Comparison of ENCODE assay signal across 1 cellular context in genomic region chr19:11265785-11266236, GRCh38.
A peak's percentile ranks its signal among the peaks of the same experiment; 100 is the strongest.
TF ChIP-seq lines count a peak whose summit lies in the region.

No MANE protein-coding gene starts in this region.

TF ChIP-seq in HepG2, 621 proteins besides CTCF, POLR2A, EP300 and RAD21 (continued from another document and continues in another):
- TF ChIP-seq ZNF513 (CRISPR knock-in tag; conservative IDR thresholded peaks at IDR 0.05) (no peak), ZNF33B (CRISPR knock-in tag; IDR thresholded peaks at IDR 0.05) (peak; percentile 98; the same call in 1 of the 2 replicates), GFI1 (CRISPR knock-in tag; IDR thresholded peaks at IDR 0.05; ENCODE audit: borderline replicate concordance) (peak; percentile 91), ESRRA (CRISPR knock-in tag; IDR thresholded peaks at IDR 0.05; ENCODE audit: low read depth) (peak; percentile 91), ZNF282 (IDR thresholded peaks at IDR 0.05; ENCODE audit: partially characterized antibody) (no peak), FOSL2 (CRISPR knock-in tag; IDR thresholded peaks at IDR 0.05) (peak; percentile 98), ZNF720 (CRISPR knock-in tag; IDR thresholded peaks at IDR 0.05) (no peak), TAF1 (CRISPR knock-in tag; IDR thresholded peaks at IDR 0.05) (no peak; the same call in 1 of the 2 replicates), ZNF777 (CRISPR knock-in tag; IDR thresholded peaks at IDR 0.05) (0 out of 2 replicates have a peak, but pooled peaks have one; percentile 21), GPN1 (CRISPR knock-in tag; IDR thresholded peaks at IDR 0.05; ENCODE audit: borderline replicate concordance) (no peak), ATM (IDR thresholded peaks at IDR 0.05; ENCODE audit: borderline replicate concordance) (no peak), EZH2 (conservative IDR thresholded peaks at IDR 0.05; ENCODE audit: low read depth, low read length) (no peak), ZBTB14 (CRISPR knock-in tag; IDR thresholded peaks at IDR 0.05) (0 out of 2 replicates have a peak, but pooled peaks have one; percentile 41), ZNF124 (CRISPR knock-in tag; IDR thresholded peaks at IDR 0.05) (peak; percentile 22; the same call in 1 of the 2 replicates), GLI4 (CRISPR knock-in tag; IDR thresholded peaks at IDR 0.05; ENCODE audit: borderline replicate concordance) (peak; percentile 49; the same call in 1 of the 2 replicates), MYNN (CRISPR knock-in tag; IDR thresholded peaks at IDR 0.05; ENCODE audit: low read depth) (no peak), HOMEZ (CRISPR knock-in tag; IDR thresholded peaks at IDR 0.05; ENCODE audit: low read depth) (peak; percentile 82; the same call in 1 of the 2 replicates), ZNF224 (CRISPR knock-in tag; IDR thresholded peaks at IDR 0.05) (no peak), TEAD3 (CRISPR knock-in tag; optimal IDR thresholded peaks at IDR 0.05; ENCODE audit: borderline replicate concordance) (peak; percentile 88), HNF4A (CRISPR knock-in tag; IDR thresholded peaks at IDR 0.05) (peak; percentile 100), ZNF292 (CRISPR knock-in tag; IDR thresholded peaks at IDR 0.05; ENCODE audit: borderline replicate concordance, low read depth) (peak; percentile 96; the same call in 1 of the 2 replicates), HNRNPUL1 (IDR thresholded peaks at IDR 0.05; ENCODE audit: low read depth, low read length) (no peak), FUBP1 (CRISPR knock-in tag; IDR thresholded peaks at IDR 0.05; ENCODE audit: borderline replicate concordance) (peak; percentile 95; the same call in 1 of the 2 replicates), ZNF703 (CRISPR knock-in tag; IDR thresholded peaks at IDR 0.05; ENCODE audit: borderline replicate concordance) (no peak), ZNF501 (CRISPR knock-in tag; IDR thresholded peaks at IDR 0.05) (peak; percentile 90), ZSCAN25 (CRISPR knock-in tag; IDR thresholded peaks at IDR 0.05) (peak; percentile 88), NR2F2 (IDR thresholded peaks at IDR 0.05; ENCODE audit: borderline replicate concordance, low read depth) (peak; percentile 55; the same call in 1 of the 2 replicates), ZNF780A (CRISPR knock-in tag; IDR thresholded peaks at IDR 0.05) (peak; percentile 90; the same call in 1 of the 2 replicates), ZZZ3 (CRISPR knock-in tag; IDR thresholded peaks at IDR 0.05; ENCODE audit: borderline replicate concordance) (peak; percentile 83; the same call in 1 of the 2 replicates), ZBTB40 (IDR thresholded peaks at IDR 0.05) (no peak), ZBTB40 (CRISPR knock-in tag; IDR thresholded peaks at IDR 0.05) (peak; percentile 80; the same call in 1 of the 2 replicates), SOX6 (IDR thresholded peaks at IDR 0.05) (no peak), SOX6 (CRISPR knock-in tag; IDR thresholded peaks at IDR 0.05) (peak; percentile 91), ZNF430 (CRISPR knock-in tag; IDR thresholded peaks at IDR 0.05) (peak; percentile 98), ZNF619 (CRISPR knock-in tag; IDR thresholded peaks at IDR 0.05) (peak; percentile 95; the same call in 1 of the 2 replicates), TOPORS (CRISPR knock-in tag; IDR thresholded peaks at IDR 0.05) (peak; percentile 92), FIP1L1 (IDR thresholded peaks at IDR 0.05; ENCODE audit: borderline replicate concordance, insufficient read depth, low read depth, low read length) (0 out of 2 replicates have a peak, but pooled peaks have one; percentile 20), NFIC (IDR thresholded peaks at IDR 0.05; ENCODE audit: low read length) (no peak), ZKSCAN8 (CRISPR knock-in tag; IDR thresholded peaks at IDR 0.05; ENCODE audit: borderline replicate concordance) (peak; percentile 95)
- TF ChIP-seq, protein P1, sequence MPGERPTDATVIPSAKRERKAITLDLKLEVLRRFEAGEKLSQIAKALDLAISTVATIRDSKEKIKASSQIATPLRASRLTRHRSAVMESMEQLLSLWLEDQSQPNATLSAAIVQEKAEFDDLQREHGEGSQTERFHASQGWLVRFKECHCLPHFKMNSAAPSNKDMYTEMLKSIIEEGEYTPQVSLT (CRISPR knock-in tag; IDR thresholded peaks at IDR 0.05; ENCODE audit: borderline replicate concordance, low read depth) = no peak
- TF ChIP-seq, protein P2, sequence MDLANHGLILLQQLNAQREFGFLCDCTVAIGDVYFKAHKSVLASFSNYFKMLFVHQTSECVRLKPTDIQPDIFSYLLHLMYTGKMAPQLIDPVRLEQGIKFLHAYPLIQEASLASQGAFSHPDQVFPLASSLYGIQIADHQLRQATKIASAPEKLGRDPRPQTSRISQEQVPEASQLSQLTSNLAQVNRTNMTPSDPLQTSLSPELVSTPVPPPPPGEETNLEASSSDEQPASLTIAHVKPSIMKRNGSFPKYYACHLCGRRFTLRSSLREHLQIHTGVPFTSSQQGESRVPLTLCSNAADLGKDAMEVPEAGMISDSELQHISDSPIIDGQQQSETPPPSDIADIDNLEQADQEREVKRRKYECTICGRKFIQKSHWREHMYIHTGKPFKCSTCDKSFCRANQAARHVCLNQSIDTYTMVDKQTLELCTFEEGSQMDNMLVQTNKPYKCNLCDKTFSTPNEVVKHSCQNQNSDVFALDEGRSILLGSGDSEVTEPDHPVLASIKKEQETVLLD (CRISPR knock-in tag; IDR thresholded peaks at IDR 0.05; ENCODE audit: low read depth) = peak; percentile 56; the same call in 1 of the 2 replicates
- TF ChIP-seq, protein P3, sequence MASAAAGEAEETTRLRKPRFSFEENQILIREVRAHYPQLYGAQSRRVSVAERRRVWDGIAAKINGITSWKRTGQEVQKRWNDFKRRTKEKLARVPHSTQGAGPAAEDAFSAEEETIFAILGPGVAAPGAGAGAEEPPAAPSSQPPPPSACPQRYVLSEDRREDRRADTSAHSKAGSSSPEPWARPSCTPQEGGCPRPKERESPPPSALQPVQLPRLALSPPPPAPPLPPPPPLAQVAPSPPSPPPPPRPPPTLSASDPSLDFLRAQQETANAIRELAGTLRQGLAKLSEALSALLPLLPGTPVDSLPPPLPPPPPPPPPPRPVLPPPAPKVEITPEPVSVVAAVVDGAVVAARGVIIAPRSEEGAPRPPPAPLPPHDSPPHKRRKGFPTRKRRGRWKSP (CRISPR knock-in tag; IDR thresholded peaks at IDR 0.05) = peak; percentile 89
- TF ChIP-seq, protein P4, sequence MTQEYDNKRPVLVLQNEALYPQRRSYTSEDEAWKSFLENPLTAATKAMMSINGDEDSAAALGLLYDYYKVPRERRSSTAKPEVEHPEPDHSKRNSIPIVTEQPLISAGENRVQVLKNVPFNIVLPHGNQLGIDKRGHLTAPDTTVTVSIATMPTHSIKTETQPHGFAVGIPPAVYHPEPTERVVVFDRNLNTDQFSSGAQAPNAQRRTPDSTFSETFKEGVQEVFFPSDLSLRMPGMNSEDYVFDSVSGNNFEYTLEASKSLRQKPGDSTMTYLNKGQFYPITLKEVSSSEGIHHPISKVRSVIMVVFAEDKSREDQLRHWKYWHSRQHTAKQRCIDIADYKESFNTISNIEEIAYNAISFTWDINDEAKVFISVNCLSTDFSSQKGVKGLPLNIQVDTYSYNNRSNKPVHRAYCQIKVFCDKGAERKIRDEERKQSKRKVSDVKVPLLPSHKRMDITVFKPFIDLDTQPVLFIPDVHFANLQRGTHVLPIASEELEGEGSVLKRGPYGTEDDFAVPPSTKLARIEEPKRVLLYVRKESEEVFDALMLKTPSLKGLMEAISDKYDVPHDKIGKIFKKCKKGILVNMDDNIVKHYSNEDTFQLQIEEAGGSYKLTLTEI (CRISPR knock-in tag; conservative IDR thresholded peaks at IDR 0.05) = no peak
